ENCODE assay signal across 8 cellular contexts in the genomic region with DNA sequence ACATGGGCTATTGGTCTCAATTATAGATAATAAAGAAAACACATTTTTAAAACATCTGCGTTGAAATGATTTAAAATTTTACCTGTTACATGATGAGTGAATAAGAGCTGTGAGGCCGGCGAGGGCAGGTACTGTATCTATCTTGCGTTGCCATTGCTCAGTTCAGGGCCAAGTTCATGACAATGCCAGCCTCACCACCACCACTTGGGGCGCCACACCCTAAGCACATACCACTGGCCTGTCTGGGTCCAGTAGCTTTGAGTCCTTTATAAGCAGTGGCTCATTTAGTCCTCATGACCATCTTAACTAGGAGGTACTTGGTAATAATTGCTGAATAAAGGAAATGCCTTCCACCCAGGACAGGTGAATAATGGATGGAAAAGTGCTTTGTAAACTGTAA. TPM values are rescaled to one million over a fixed set of nuclear protein-coding genes. Genes with fewer than 3 reads are reported as not detected.
A peak's percentile ranks its signal among the peaks of the same experiment; 100 is the strongest.
DNase-seq lines count a peak whose midpoint lies in the region; ATAC-seq and TF ChIP-seq lines count a peak whose summit lies in the region.

No MANE protein-coding gene starts in this region.

- H3K4me1 Mint-ChIP-seq in T-helper 2 cell treated with Interferon-gamma antibody and Interleukin-4, amounts not matched to agents 5 μg/mL and 100 μg/mL, for 36 hours (ENCODE audit: low read depth): peaks cover 42% of the 10 kb centered on the region

- TF ChIP-seq POLR2A in spleen (IDR thresholded peaks at IDR 0.05): no peak

- H3K9ac ChIP-seq in DND-41 (ENCODE audit: low read depth, low read length): no peak overlapping the region
- no peak overlapping the region for H3K9ac ChIP-seq in fibroblast of lung (ENCODE audit: insufficient read depth, low read length)

- H2AFZ ChIP-seq in DND-41 (ENCODE audit: low read depth, low read length) (no peak overlapping the region), fibroblast of lung (ENCODE audit: low read length) (no peak overlapping the region)

- DNase-seq in DND-41 (peak; percentile 27), HT1080 (ENCODE audit: low read depth) (peak; percentile 42), fibroblast of lung (ENCODE audit: low read depth in 2 of 2) (peak in 1 of 2 donors; percentile 42), spleen (peak; percentile 68), DMS153 treated with DMSO at 0.1 percent for 48 hours (lab: John Stamatoyannopoulos, UW; ENCODE audit: unreplicated experiment) (no peak)
- DNase-seq in T-helper 2 cell treated with Interferon-gamma antibody and Interleukin-4, amounts not matched to agents 5 μg/mL and 100 μg/mL, for 36 hours (ENCODE audit: low spot score): peak; percentile 21
- DNase-seq in central memory CD4-positive, alpha-beta T cell: no peak

- H3K27ac ChIP-seq in DND-41 (ENCODE audit: low read length) (no peak overlapping the region), fibroblast of lung (ENCODE audit: insufficient read depth, low read length) (no peak overlapping the region), spleen (no peak overlapping the region)

- H3K27me3 ChIP-seq in DND-41 (ENCODE audit: insufficient read depth, low read length, poor library complexity): no peaks in the 10 kb centered on the region
- no peaks in the 10 kb centered on the region for H3K27me3 ChIP-seq in fibroblast of lung (ENCODE audit: control insufficient read depth, insufficient read depth, low read length)
- peaks cover 0 to 14% (median 0%) of the 10 kb centered on the region in 7 donors for H3K27me3 ChIP-seq in spleen (replicated peaks in 1 of 7)

- H3K9me3 ChIP-seq in DND-41 (ENCODE audit: insufficient read depth, low read length, severe bottlenecking): no peaks in the 10 kb centered on the region
- H3K9me3 ChIP-seq in fibroblast of lung (ENCODE audit: control insufficient read depth, insufficient read depth, low read depth, low read length): no peaks in the 10 kb centered on the region
- no peaks in the 10 kb centered on the region for H3K9me3 ChIP-seq in spleen

- no peak overlapping the region for H3K4me3 ChIP-seq in DND-41 (ENCODE audit: low read depth in 1 of 2, low read length in 2 of 2)
- no peak overlapping the region for H3K4me3 ChIP-seq in fibroblast of lung (replicated peaks in 1 of 4; ENCODE audit: control extremely low read depth in 1 of 4, insufficient read depth in 1 of 4, low read depth in 3 of 4, low read length in 4 of 4)
- no peak overlapping the region for H3K4me3 ChIP-seq in spleen

- H4K20me1 ChIP-seq in DND-41 (ENCODE audit: insufficient read depth, low read length) (no peaks in the 10 kb centered on the region; the same call in 1 of the 2 replicates), fibroblast of lung (ENCODE audit: control insufficient read depth, extremely low read depth, insufficient read depth, low read length) (no peaks in the 10 kb centered on the region)

- peaks cover 1% of the 10 kb centered on the region for H3K36me3 Mint-ChIP-seq in T-helper 2 cell treated with Interferon-gamma antibody and Interleukin-4, amounts not matched to agents 5 μg/mL and 100 μg/mL, for 36 hours (ENCODE audit: low read depth)

- intact Hi-C loops in spleen (cut with DNase I; ENCODE audit: low total_unique reads): no loop called here

- H3K36me3 ChIP-seq in DND-41 (ENCODE audit: insufficient read depth, low read length) (no peaks in the 10 kb centered on the region), fibroblast of lung (ENCODE audit: control insufficient read depth, insufficient read depth, low read length) (no peaks in the 10 kb centered on the region), spleen (no peaks in the 10 kb centered on the region)

- 63 to 83% (median 76%) methylated on average over 5 of the region's 5 CpGs for WGBS in spleen, 5 donors

- H3K79me2 ChIP-seq in DND-41 (ENCODE audit: insufficient read depth, low read length) (no peaks in the 10 kb centered on the region), fibroblast of lung (ENCODE audit: control insufficient read depth, insufficient read depth, low read length) (no peaks in the 10 kb centered on the region)

- no peaks in the 10 kb centered on the region for H3K9me3 Mint-ChIP-seq in T-helper 2 cell treated with Interferon-gamma antibody and Interleukin-4, amounts not matched to agents 5 μg/mL and 100 μg/mL, for 36 hours

- H3K4me2 ChIP-seq in DND-41 (ENCODE audit: insufficient read depth, low read length): no peak overlapping the region
- H3K4me2 ChIP-seq in fibroblast of lung (ENCODE audit: extremely low read depth, insufficient read depth, low read length): no peak overlapping the region

- TF ChIP-seq CTCF in DND-41 (IDR thresholded peaks at IDR 0.05; ENCODE audit: borderline replicate concordance, extremely low read depth, low read length, poor library complexity, severe bottlenecking) (peak; percentile 60), fibroblast of lung (conservative IDR thresholded peaks at IDR 0.05 in 1 of 2, IDR thresholded peaks at IDR 0.05 in 1 of 2; ENCODE audit: low read depth in 1 of 2, low read length in 2 of 2) (peak; percentile 42 to 62), spleen (IDR thresholded peaks at IDR 0.05 in 8 of 11, conservative IDR thresholded peaks at IDR 0.05 in 3 of 11) (peak in 9 of 11 experiments; percentile 20 to 62 (median 42))

- no peaks in the 10 kb centered on the region for H3K4me1 ChIP-seq in DND-41 (ENCODE audit: insufficient read depth, low read length)
- H3K4me1 ChIP-seq in fibroblast of lung (ENCODE audit: control insufficient read depth, extremely low read depth, insufficient read depth, low read length): peaks cover 14% of the 10 kb centered on the region
- H3K4me1 ChIP-seq in spleen: peaks cover 0 to 33% (median 15%) of the 10 kb centered on the region in 6 donors

- no peak overlapping the region for H3K27ac Mint-ChIP-seq in T-helper 2 cell treated with Interferon-gamma antibody and Interleukin-4, amounts not matched to agents 5 μg/mL and 100 μg/mL, for 36 hours

- ATAC-seq in DND-41 (ENCODE audit: insufficient read depth, low read depth) (peak; percentile 69; the same call in 2 of the 3 replicates), GM19452 (IDR thresholded peaks at IDR 0.05; ENCODE audit: unreplicated experiment) (no peak)

- peaks cover 3% of the 10 kb centered on the region for H3K27me3 Mint-ChIP-seq in T-helper 2 cell treated with Interferon-gamma antibody and Interleukin-4, amounts not matched to agents 5 μg/mL and 100 μg/mL, for 36 hours (ENCODE audit: low read depth)

- H3K4me3 Mint-ChIP-seq in T-helper 2 cell treated with Interferon-gamma antibody and Interleukin-4, amounts not matched to agents 5 μg/mL and 100 μg/mL, for 36 hours: no peak overlapping the region

RNA-seq across cellular contexts. Expression of gene MB, which starts 14.5 kb away (rescaled TPM):
- total RNA-seq in HT1080 (2014; rRNA removed; shearing (Covaris generic)): not detected in 2 replicates
- not detected in 2 replicates for polyA plus RNA-seq in HT1080 (2015; cell fraction: cytosol; rRNA removed)
- not detected in 2 replicates for polyA plus RNA-seq in HT1080 (2015; cell fraction: nucleus; rRNA removed)
- not detected in 2 replicates for total RNA-seq in fibroblast of lung
- not detected in 2 replicates for polyA plus RNA-seq in fibroblast of lung
- not detected in 2 replicates for polyA plus RNA-seq in fibroblast of lung (2012)
- polyA minus RNA-seq in fibroblast of lung (ENCODE audit: low replicate concordance): not detected in 2 replicates
- total RNA-seq in spleen: under 1 TPM in 1 of 7 donors, not detected in 6; 0.64 TPM
- 1 to 10 TPM in 2 of 3 donors, under 1 TPM in 1; 0.93 to 5.0 (median 1.2) TPM for polyA plus RNA-seq in spleen

RNA-seq across cellular contexts. Expression of gene APOL6, which starts 16.6 kb away (rescaled TPM):
- 4.3 and 4.6 TPM in 2 replicates for total RNA-seq in HT1080 (2014; rRNA removed; shearing (Covaris generic))
- 2.7 and 3.6 TPM in 2 replicates for polyA plus RNA-seq in HT1080 (2015; cell fraction: cytosol; rRNA removed)
- 6.6 and 6.9 TPM in 2 replicates for polyA plus RNA-seq in HT1080 (2015; cell fraction: nucleus; rRNA removed)
- 50.3 and 58.3 TPM in 2 replicates for total RNA-seq in fibroblast of lung
- polyA plus RNA-seq in fibroblast of lung: 11.8 and 18.7 TPM in 2 replicates
- polyA plus RNA-seq in fibroblast of lung (2012): 10.8 and 20.4 TPM in 2 replicates
- 18.8 and 19.3 TPM in 2 replicates for polyA minus RNA-seq in fibroblast of lung (ENCODE audit: low replicate concordance)
- 10 to 100 TPM; 33.5 to 48.1 (median 39.9) TPM for total RNA-seq in spleen
- polyA plus RNA-seq in spleen: 1 to 10 TPM; 4.4 to 7.3 (median 4.4) TPM

Comparison
In these comparisons a context has a peak if more than half of its experiments do, and no peak if none do; other contexts are left out.
1. DNase-seq: peak in DND-41 (single experiment), HT1080 (single experiment), T-helper 2 cell treated with Interferon-gamma antibody and Interleukin-4, amounts not matched to agents 5 μg/mL and 100 μg/mL, for 36 hours (single experiment) and spleen (single experiment); none in central memory CD4-positive, alpha-beta T cell (single experiment) and DMS153 treated with DMSO at 0.1 percent for 48 hours (single experiment).
2. Peak in every context shown above with its lines, with median percentiles within 50 percentile points of each other: CTCF ChIP-seq.